In the genomic region with DNA sequence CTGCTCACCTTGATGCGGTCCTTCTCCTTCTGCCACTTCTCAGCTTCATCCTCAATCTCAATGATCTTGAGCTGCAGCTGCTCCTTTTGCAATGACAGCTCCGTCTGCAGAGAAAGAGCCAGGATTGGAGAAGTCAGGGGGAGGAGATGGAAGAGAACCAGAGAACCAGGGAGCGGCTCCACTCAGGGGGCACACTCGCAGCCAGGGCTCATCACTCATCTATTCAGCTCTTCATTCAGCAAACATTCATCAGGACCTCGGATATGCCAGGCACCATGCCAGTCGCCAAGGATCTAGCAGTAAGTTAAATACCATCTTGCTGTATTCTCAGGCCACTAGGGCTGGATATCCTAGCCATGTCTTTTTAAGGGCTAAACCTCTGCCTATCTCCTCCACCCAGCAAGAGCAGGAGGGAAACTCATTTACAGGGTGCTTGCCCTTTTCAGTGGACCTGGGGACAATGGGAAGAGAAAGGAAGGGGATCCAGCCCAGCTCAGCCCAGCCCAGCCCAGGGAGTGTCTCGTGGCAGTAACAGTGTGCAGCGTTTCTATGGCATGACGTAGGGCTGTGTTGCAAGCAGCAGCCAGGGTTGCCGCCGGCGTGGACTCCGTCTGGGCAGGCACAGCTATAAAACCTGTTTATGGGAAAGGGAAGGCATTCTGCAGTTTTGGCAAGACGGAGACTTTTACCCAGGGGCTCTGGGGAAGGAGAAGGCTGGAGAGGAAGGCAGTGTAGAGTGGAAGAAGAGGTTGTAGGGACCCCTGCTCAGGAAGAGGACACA, we compare ENCODE assay signal across 10 cellular contexts. TPM values are rescaled to one million over a fixed set of nuclear protein-coding genes. Genes with fewer than 3 reads are reported as not detected.
DNase-seq lines count a peak whose midpoint lies in the region; ATAC-seq and TF ChIP-seq lines count a peak whose summit lies in the region.
"Had no signal": no experiment of that assay in that cellular context is flagged by ENCODE, and none has a peak within 500 bp of the region (broad histone marks: within the 10 kb centered on the region; RNA-seq: fewer than 3 reads in every experiment).

No MANE protein-coding gene starts in this region.

- H3K27me3 ChIP-seq in Panc1 (ENCODE audit: control insufficient read depth, insufficient read depth, low read length) (peaks cover 21% of the 10 kb centered on the region), gastroesophageal sphincter (no peaks in the 10 kb centered on the region)

- intact Hi-C loops in Panc1 (cut with micrococcal nuclease; ENCODE audit: unreplicated experiment): no loop called here

- 44 to 50% methylated on average over 2 to 12 of the region's 14 CpGs for WGBS in gastroesophageal sphincter (ENCODE audit: low coverage in 1 of 2), 2 donors

- DNase-seq in GM04503 (ENCODE audit: low read depth) (peak; percentile 44), Panc1 (ENCODE audit: low read depth, low spot score) (no peak), AML-193 (lab: John Stamatoyannopoulos, UW) (no peak), 8988T (no peak)

- H3K4me1 ChIP-seq in Panc1 (ENCODE audit: control insufficient read depth, insufficient read depth, low read length): no peaks in the 10 kb centered on the region
- H3K4me1 ChIP-seq in gastroesophageal sphincter: no peaks in the 10 kb centered on the region

- TF ChIP-seq EP300 in gastroesophageal sphincter (IDR thresholded peaks at IDR 0.05): no peak

- H3K4me3 ChIP-seq in Panc1 (ENCODE audit: low read depth in 2 of 2, low read length in 2 of 2): no peak overlapping the region
- H3K4me3 ChIP-seq in gastroesophageal sphincter: no peak overlapping the region
- H3K4me3 ChIP-seq in skin epidermis: peak overlapping the region in 2 of 7 experiments; percentile 4 to 22

- no peak for TF ChIP-seq POLR2A in gastroesophageal sphincter (IDR thresholded peaks at IDR 0.05)

- TF ChIP-seq CTCF in Panc1 (IDR thresholded peaks at IDR 0.05) (no peak), gastroesophageal sphincter (IDR thresholded peaks at IDR 0.05) (no peak)

- no peaks in the 10 kb centered on the region for H3K36me3 ChIP-seq in Panc1 (ENCODE audit: control insufficient read depth, insufficient read depth, low read length)
- H3K36me3 ChIP-seq in gastroesophageal sphincter: no peaks in the 10 kb centered on the region

- POLR2A ChIA-PET in Panc1 (lab: Charles Lee): no interaction called here

- in situ Hi-C loops in Panc1 (cut with HindIII; ENCODE audit: low pct_unique_long_range_greater_than_20kb, low sequenced_read_pairs): no loop called here

- no peaks in the 10 kb centered on the region for H3K9me3 ChIP-seq in Panc1 (ENCODE audit: control insufficient read depth, insufficient read depth, low read depth, low read length)
- no peaks in the 10 kb centered on the region for H3K9me3 ChIP-seq in gastroesophageal sphincter

- H3K27ac ChIP-seq in Panc1 (ENCODE audit: low read length) (no peak overlapping the region), gastroesophageal sphincter (peak overlapping the region in 3 of 4 donors; percentile 15 to 37 (median 24)), skin epidermis (peak overlapping the region in 20 of 21 experiments; percentile 72 to 92 (median 86))

- ATAC-seq in Panc1 (peak; percentile 56; the same call in 1 of the 2 replicates), gastroesophageal sphincter (peak; percentile 87), HG02623 (IDR thresholded peaks at IDR 0.05; ENCODE audit: unreplicated experiment) (no peak), HG02571 (IDR thresholded peaks at IDR 0.05; ENCODE audit: unreplicated experiment) (no peak)
- ATAC-seq: HCT116 had no signal

- BruUV-seq in Panc1 (replicated peaks; lab: Mats Ljungman, UMichigan): no TSS peak

- CTCF ChIA-PET in Panc1 (lab: Charles Lee): no interaction called here

RNA-seq across cellular contexts. Expression of a gene that starts 9.3 kb away (rescaled TPM):
- 0.64 TPM for total RNA-seq in Panc1 (2021; ENCODE audit: unreplicated experiment)
- polyA plus RNA-seq in Panc1 (2012; ENCODE audit: insufficient read length): 1.1 TPM
- 10 to 100 TPM in 1 of 4 donors, 1 to 10 TPM in 3; 1.2 to 34.6 (median 3.4) TPM for total RNA-seq in gastroesophageal sphincter
- total RNA-seq: LHCN-M2 had no signal

Comparison
In these comparisons a context has a peak if more than half of its experiments do, and no peak if none do; other contexts are left out.
1. ATAC-seq: peak in Panc1 (single experiment) and gastroesophageal sphincter (single experiment); none in HG02623 (single experiment) and HG02571 (single experiment).